Comparison of ENCODE assay signal across 8 cellular contexts in the genomic region with DNA sequence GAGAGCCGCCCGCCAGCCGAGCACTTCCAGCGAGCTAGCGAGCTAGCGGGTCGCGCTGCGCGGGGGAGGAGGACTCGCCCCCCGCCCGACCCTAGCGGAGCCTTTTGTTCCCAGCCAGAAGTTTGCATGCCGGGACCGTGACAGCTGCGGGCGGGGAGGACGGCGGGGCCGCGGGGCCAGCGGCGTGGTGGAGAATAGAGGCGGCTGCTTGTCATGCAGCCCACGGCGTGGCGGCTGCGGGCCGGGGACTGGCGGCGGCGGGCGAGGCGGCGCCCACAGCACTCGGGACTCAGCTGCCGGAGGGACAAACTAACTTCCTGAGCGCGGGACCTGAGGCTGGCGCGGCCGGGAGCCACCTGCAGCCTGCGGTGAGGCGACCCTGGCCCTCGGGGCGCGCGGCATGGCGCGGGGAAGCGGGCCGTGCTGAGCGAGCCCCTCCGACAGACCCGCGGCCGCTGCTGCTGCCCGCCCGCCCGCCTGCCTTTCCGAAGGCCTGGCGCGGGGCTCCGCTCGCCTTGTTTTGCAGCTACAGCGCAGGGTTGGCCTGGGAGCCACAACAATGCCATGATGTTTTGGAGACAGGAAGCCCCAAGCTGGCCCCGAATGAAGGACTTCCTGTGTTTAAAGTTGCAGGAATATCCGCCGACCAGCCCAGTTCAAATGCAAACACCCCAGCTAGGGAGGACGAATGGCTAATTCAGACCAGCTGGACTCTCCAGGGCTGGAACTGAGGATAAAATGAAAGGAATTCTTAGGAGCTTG.
A peak's percentile ranks its signal among the peaks of the same experiment; 100 is the strongest.
DNase-seq lines count a peak whose midpoint lies in the region; ATAC-seq and TF ChIP-seq lines count a peak whose summit lies in the region.

No MANE protein-coding gene starts in this region.

- H3K4me3 ChIP-seq in foreskin fibroblast (ENCODE audit: low read depth in 1 of 2, low read length in 2 of 2), result peak overlapping the region; percentile 53 to 66

- no peaks in the 10 kb centered on the region for H3K27me3 Mint-ChIP-seq in activated CD8-positive, alpha-beta T cell treated with anti-CD3 and anti-CD28 coated beads, Interleukin-2, amount 10 ng/mL, durations not matched to agents 7 days and 5 days (ENCODE audit: low read depth)
- peaks cover 2% of the 10 kb centered on the region for H3K27me3 Mint-ChIP-seq in nephron progenitor cell (ENCODE audit: low read depth, poor library complexity)

- POLR2A ChIA-PET in activated CD8-positive, alpha-beta T cell treated with anti-CD3 and anti-CD28 coated beads, Interleukin-2, amount 10 ng/mL, durations not matched to agents 7 days and 5 days (lab: Charles Lee), result no interaction called here

- H3K27ac Mint-ChIP-seq in activated CD8-positive, alpha-beta T cell treated with anti-CD3 and anti-CD28 coated beads, Interleukin-2, amount 10 ng/mL, durations not matched to agents 7 days and 5 days, result no peak overlapping the region
- peak overlapping the region; percentile 98 for H3K27ac Mint-ChIP-seq in nephron progenitor cell

- H3K4me1 Mint-ChIP-seq in activated CD8-positive, alpha-beta T cell treated with anti-CD3 and anti-CD28 coated beads, Interleukin-2, amount 10 ng/mL, durations not matched to agents 7 days and 5 days (ENCODE audit: low read depth), result peaks cover 51% of the 10 kb centered on the region
- peaks cover 68% of the 10 kb centered on the region for H3K4me1 Mint-ChIP-seq in nephron progenitor cell

- H3K4me3 Mint-ChIP-seq in activated CD8-positive, alpha-beta T cell treated with anti-CD3 and anti-CD28 coated beads, Interleukin-2, amount 10 ng/mL, durations not matched to agents 7 days and 5 days, result peak overlapping the region; percentile 84
- peak overlapping the region; percentile 85 for H3K4me3 Mint-ChIP-seq in nephron progenitor cell

- peak overlapping the region; percentile 76 for H3K27ac ChIP-seq in C4-2B

- H3K36me3 Mint-ChIP-seq in activated CD8-positive, alpha-beta T cell treated with anti-CD3 and anti-CD28 coated beads, Interleukin-2, amount 10 ng/mL, durations not matched to agents 7 days and 5 days (ENCODE audit: low read depth), result peaks cover 29% of the 10 kb centered on the region
- H3K36me3 Mint-ChIP-seq in nephron progenitor cell (ENCODE audit: low read depth), result peaks cover 18% of the 10 kb centered on the region

- ATAC-seq in GM19035 (IDR thresholded peaks at IDR 0.05; ENCODE audit: unreplicated experiment), result peak; percentile 23
- peak; percentile 4 for ATAC-seq in activated CD8-positive, alpha-beta T cell treated with anti-CD3 and anti-CD28 coated beads, Interleukin-2, amount 10 ng/mL, durations not matched to agents 7 days and 5 days

- TF ChIP-seq CTCF in C4-2B (conservative IDR thresholded peaks at IDR 0.05), result no peak
- no peak for TF ChIP-seq CTCF in foreskin fibroblast (IDR thresholded peaks at IDR 0.05; ENCODE audit: low read depth, low read length)
- no peak for TF ChIP-seq CTCF in nephron progenitor cell (IDR thresholded peaks at IDR 0.05)

- CTCF ChIA-PET in activated CD8-positive, alpha-beta T cell treated with anti-CD3 and anti-CD28 coated beads, Interleukin-2, amount 10 ng/mL, durations not matched to agents 7 days and 5 days (lab: Charles Lee), result interaction anchor here (0.7 to 5.2 kb wide), 15 partner anchors 10 to 421 kb away, joined by 3 to 66 read pairs (median 8); no protein-coding TSS in a partner anchor

- DNase-seq in LHCN-M2 (ENCODE audit: low read depth) (peak; percentile 55), foreskin fibroblast (peak; percentile 80 to 91), nephron progenitor cell (peak; percentile 60), cerebellum (ENCODE audit: low spot score) (no peak), KG1 (lab: John Stamatoyannopoulos, UW) (no peak)
- DNase-seq in activated CD8-positive, alpha-beta T cell treated with anti-CD3 and anti-CD28 coated beads, Interleukin-2, amount 10 ng/mL, durations not matched to agents 7 days and 5 days, result peak; percentile 38

- no peaks in the 10 kb centered on the region for H3K9me3 Mint-ChIP-seq in activated CD8-positive, alpha-beta T cell treated with anti-CD3 and anti-CD28 coated beads, Interleukin-2, amount 10 ng/mL, durations not matched to agents 7 days and 5 days (ENCODE audit: insufficient read depth)
- H3K9me3 Mint-ChIP-seq in nephron progenitor cell, result no peaks in the 10 kb centered on the region

Comparison
In these comparisons a context has a peak if more than half of its experiments do, and no peak if none do; other contexts are left out.
1. DNase-seq: peak in LHCN-M2 (single experiment), activated CD8-positive, alpha-beta T cell treated with anti-CD3 and anti-CD28 coated beads, Interleukin-2, amount 10 ng/mL, durations not matched to agents 7 days and 5 days (single experiment), foreskin fibroblast (2 of 2) and nephron progenitor cell (single experiment); none in cerebellum (single experiment) and KG1 (single experiment).